Comparison of ENCODE assay signal across 8 cellular contexts in the genomic region with DNA sequence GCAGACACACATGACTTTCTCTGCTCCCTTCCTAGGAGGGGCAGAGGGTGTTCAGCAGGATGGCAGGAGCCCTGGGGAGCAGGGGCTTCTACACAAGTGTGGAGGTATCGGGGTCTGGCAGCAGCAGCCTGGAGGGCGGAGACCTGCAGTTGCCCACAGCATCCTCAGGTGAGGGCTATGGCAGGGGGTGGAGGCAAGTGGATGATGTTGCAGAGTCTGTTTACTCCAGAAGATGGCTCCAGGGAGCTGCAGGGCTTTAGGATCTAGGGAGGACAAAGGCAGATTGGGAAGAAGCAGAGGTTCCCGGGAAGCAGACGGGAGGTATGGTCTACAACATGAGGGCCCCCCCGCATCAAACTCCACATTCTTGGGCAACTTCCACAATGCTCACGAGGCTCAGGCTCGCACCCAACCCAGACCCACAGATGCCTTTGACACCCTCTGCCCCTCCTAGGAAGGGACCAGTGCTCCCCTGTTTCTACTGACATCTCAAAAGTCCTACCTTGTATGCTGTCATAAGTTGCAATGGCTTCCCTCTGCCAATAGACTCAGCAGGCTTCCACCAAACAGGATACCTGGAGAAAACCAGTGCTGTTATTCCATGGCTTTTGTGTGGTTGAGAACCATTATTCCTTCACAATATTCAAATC. TPM values are rescaled to one million over a fixed set of nuclear protein-coding genes. Genes with fewer than 3 reads are reported as not detected.
DNase-seq lines count a peak whose midpoint lies in the region; ATAC-seq, FAIRE-seq and TF ChIP-seq lines count a peak whose summit lies in the region.

No MANE protein-coding gene starts in this region.

- H3K36me3 Mint-ChIP-seq in natural killer cell treated with Interleukin-12 subunit alpha and Interleukin-12 subunit beta and Interleukin-15 and Interleukin-18, amount 100 ng/mL, for 72 hours = no peaks in the 10 kb centered on the region
- no peaks in the 10 kb centered on the region for H3K36me3 Mint-ChIP-seq in natural killer cell

- FAIRE-seq in endothelial cell of umbilical vein (lab: Jason Lieb, UNC) = peak; percentile 59
- FAIRE-seq in urothelium cell line (lab: Jason Lieb, UNC) = peak; percentile 65

- dilution Hi-C loops in endothelial cell of umbilical vein (cut with MboI; ENCODE audit: extremely low pct_ligation_motif_present, low sequenced_read_pairs) = no loop called here

- no peak for DNase-seq in natural killer cell treated with Interleukin-12 subunit alpha and Interleukin-12 subunit beta and Interleukin-15 and Interleukin-18, amount 100 ng/mL, for 72 hours (ENCODE audit: low spot score)
- DNase-seq in natural killer cell = no peak
- DNase-seq in NCI-H510A treated with DMSO at 0.1 percent for 48 hours (lab: John Stamatoyannopoulos, UW) = peak; percentile 70
- peak; percentile 38 for DNase-seq in endothelial cell of umbilical vein (ENCODE audit: low read depth, low spot score)
- DNase-seq in urothelium cell line (ENCODE audit: low spot score) = peak; percentile 65
- DNase-seq in CD1c-positive myeloid dendritic cell (ENCODE audit: extremely low spot score) = no peak
- no peak for DNase-seq in activated naive CD4-positive, alpha-beta T cell treated with anti-CD3 and anti-CD28 coated beads, Interleukin-2, amount 50 U/mL, for 16 hours
- DNase-seq in sciatic nerve (ENCODE audit: low spot score) = no peak

- H3K27ac ChIP-seq in endothelial cell of umbilical vein (ENCODE audit: insufficient read depth, low read depth, low read length) = no peak overlapping the region

- TF ChIP-seq POLR2A in endothelial cell of umbilical vein (IDR thresholded peaks at IDR 0.05; ENCODE audit: low read depth, low read length) = no peak

- ATAC-seq in natural killer cell treated with Interleukin-12 subunit alpha and Interleukin-12 subunit beta and Interleukin-15 and Interleukin-18, amount 100 ng/mL, for 72 hours = peak; percentile 32 to 57
- ATAC-seq in natural killer cell (no peak), sciatic nerve (no peak)

- POLR2A ChIA-PET in endothelial cell of umbilical vein (lab: Charles Lee) = no interaction called here

- H3K9me3 Mint-ChIP-seq in natural killer cell treated with Interleukin-12 subunit alpha and Interleukin-12 subunit beta and Interleukin-15 and Interleukin-18, amount 100 ng/mL, for 72 hours = no peaks in the 10 kb centered on the region
- no peaks in the 10 kb centered on the region for H3K9me3 Mint-ChIP-seq in natural killer cell

- H4K20me1 ChIP-seq in endothelial cell of umbilical vein (replicated peaks; ENCODE audit: control insufficient read depth, extremely low read depth, insufficient read depth, low read length) = no peaks in the 10 kb centered on the region

- H3K4me2 ChIP-seq in endothelial cell of umbilical vein (ENCODE audit: insufficient read depth, low read length) = no peak overlapping the region

- peaks cover 0 to 5% of the 10 kb centered on the region in 2 donors for H3K4me1 Mint-ChIP-seq in natural killer cell treated with Interleukin-12 subunit alpha and Interleukin-12 subunit beta and Interleukin-15 and Interleukin-18, amount 100 ng/mL, for 72 hours (ENCODE audit: low read depth in 2 of 2)
- peaks cover 0 to 5% of the 10 kb centered on the region in 2 donors for H3K4me1 Mint-ChIP-seq in natural killer cell

- no peak overlapping the region for H3K9ac ChIP-seq in endothelial cell of umbilical vein (replicated peaks; ENCODE audit: extremely low read depth, insufficient read depth, low read length)

- no peak overlapping the region for H3K27ac Mint-ChIP-seq in natural killer cell treated with Interleukin-12 subunit alpha and Interleukin-12 subunit beta and Interleukin-15 and Interleukin-18, amount 100 ng/mL, for 72 hours
- no peak overlapping the region for H3K27ac Mint-ChIP-seq in natural killer cell

- H3K36me3 ChIP-seq in endothelial cell of umbilical vein (ENCODE audit: control insufficient read depth in 2 of 2, extremely low read depth in 1 of 2, insufficient read depth in 2 of 2, low read length in 2 of 2) = no peaks in the 10 kb centered on the region

- H3K27me3 ChIP-seq in endothelial cell of umbilical vein (ENCODE audit: control insufficient read depth in 2 of 2, insufficient read depth in 2 of 2, low read length in 2 of 2) = peaks cover 3 to 6% of the 10 kb centered on the region in 2 experiments

- H3K79me2 ChIP-seq in endothelial cell of umbilical vein (ENCODE audit: control insufficient read depth, insufficient read depth, low read length) = no peaks in the 10 kb centered on the region

- H3K4me3 ChIP-seq in endothelial cell of umbilical vein (replicated peaks in 1 of 3; ENCODE audit: insufficient read depth in 1 of 3, low read depth in 1 of 3, low read length in 3 of 3) = no peak overlapping the region

- H3K9me3 ChIP-seq in endothelial cell of umbilical vein (replicated peaks; ENCODE audit: control insufficient read depth, insufficient read depth, low read length) = no peaks in the 10 kb centered on the region

- no peak for TF ChIP-seq CTCF in natural killer cell (IDR thresholded peaks at IDR 0.05)
- peak in 1 of 2 donors; percentile 67 for TF ChIP-seq CTCF in endothelial cell of umbilical vein (IDR thresholded peaks at IDR 0.05; ENCODE audit: extremely low read depth in 1 of 2, insufficient read depth in 1 of 2, low read depth in 1 of 2, low read length in 2 of 2)

- H3K27me3 Mint-ChIP-seq in natural killer cell treated with Interleukin-12 subunit alpha and Interleukin-12 subunit beta and Interleukin-15 and Interleukin-18, amount 100 ng/mL, for 72 hours = peaks cover 40 to 53% of the 10 kb centered on the region in 2 donors
- H3K27me3 Mint-ChIP-seq in natural killer cell (ENCODE audit: low read depth in 2 of 2) = peaks cover 29 to 31% of the 10 kb centered on the region in 2 donors

- H3K4me3 Mint-ChIP-seq in natural killer cell treated with Interleukin-12 subunit alpha and Interleukin-12 subunit beta and Interleukin-15 and Interleukin-18, amount 100 ng/mL, for 72 hours = no peak overlapping the region
- no peak overlapping the region for H3K4me3 Mint-ChIP-seq in natural killer cell

- BruUV-seq in endothelial cell of umbilical vein (replicated peaks; lab: Mats Ljungman, UMichigan) = no TSS peak

- intact Hi-C loops in natural killer cell (cut with micrococcal nuclease) (no loop called here), endothelial cell of umbilical vein (cut with micrococcal nuclease) (loop anchor here (2.0 kb wide), 1 partner anchor 77 kb away; no protein-coding TSS in a partner anchor), sciatic nerve (cut with DNase I) (no loop called here)

- H2AFZ ChIP-seq in endothelial cell of umbilical vein (ENCODE audit: low read depth, low read length) = peak overlapping the region; percentile 32

- peaks cover 5% of the 10 kb centered on the region for H3K4me1 ChIP-seq in endothelial cell of umbilical vein (ENCODE audit: control insufficient read depth, extremely low read depth, insufficient read depth, low read length)

- no peaks in the 10 kb centered on the region for H3K9me1 ChIP-seq in endothelial cell of umbilical vein (replicated peaks; ENCODE audit: control insufficient read depth, extremely low read depth, insufficient read depth, low read length)

- CTCF ChIA-PET in endothelial cell of umbilical vein (lab: Charles Lee) = interaction anchor here (0.5 to 1.3 kb wide), 7 partner anchors 8 to 875 kb away, joined by 3 to 4 read pairs (median 3); no protein-coding TSS in a partner anchor

TF ChIP-seq in endothelial cell of umbilical vein, 7 proteins besides CTCF, POLR2A, EP300 and RAD21:
- TF ChIP-seq POLR2AphosphoS5 (IDR thresholded peaks at IDR 0.05; ENCODE audit: insufficient read depth, low read depth, low read length) (no peak), JUN (IDR thresholded peaks at IDR 0.05; ENCODE audit: borderline replicate concordance, insufficient read depth, insufficient read length, low read depth) (no peak), MYC (IDR thresholded peaks at IDR 0.05; ENCODE audit: low read depth, low read length) (no peak), EZH2 (IDR thresholded peaks at IDR 0.05; ENCODE audit: borderline replicate concordance, low read depth, low read length, severe bottlenecking) (no peak), GATA2 (IDR thresholded peaks at IDR 0.05; ENCODE audit: insufficient read depth, insufficient read length, low read depth, low read length) (no peak), FOS (IDR thresholded peaks at IDR 0.05; ENCODE audit: borderline replicate concordance, insufficient read depth, low read length) (no peak)
- TF ChIP-seq, protein P1, sequence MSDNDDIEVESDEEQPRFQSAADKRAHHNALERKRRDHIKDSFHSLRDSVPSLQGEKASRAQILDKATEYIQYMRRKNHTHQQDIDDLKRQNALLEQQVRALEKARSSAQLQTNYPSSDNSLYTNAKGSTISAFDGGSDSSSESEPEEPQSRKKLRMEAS (IDR thresholded peaks at IDR 0.05; ENCODE audit: insufficient read depth, insufficient read length) = no peak

RNA-seq across cellular contexts. Expression of a gene that starts 12.0 kb away (rescaled TPM):
- total RNA-seq in natural killer cell treated with Interleukin-12 subunit alpha and Interleukin-12 subunit beta and Interleukin-15 and Interleukin-18, amount 100 ng/mL, for 72 hours = not detected
- total RNA-seq in natural killer cell (under 1 TPM in 1 of 3 donors, not detected in 2; 0.92 TPM), endothelial cell of umbilical vein (0.13 TPM in 1 of 2 replicates, not detected in the other), sciatic nerve (0.62 TPM)
- polyA plus RNA-seq in endothelial cell of umbilical vein = 0.03 and 0.05 TPM in 2 replicates
- 0.03 TPM in 1 of 2 replicates, not detected in the other for polyA plus RNA-seq in endothelial cell of umbilical vein (2011; cell fraction: cytosol; rRNA removed)
- polyA plus RNA-seq in endothelial cell of umbilical vein (2011; cell fraction: nucleus; rRNA removed) = 0.17 and 0.52 TPM in 2 replicates
- polyA plus RNA-seq in endothelial cell of umbilical vein (2012) = 1.8 and 2.3 TPM in 2 replicates
- polyA minus RNA-seq in endothelial cell of umbilical vein = not detected in 2 replicates
- 3.2 TPM for polyA minus RNA-seq in endothelial cell of umbilical vein (2011; cell fraction: cytosol; rRNA and poly(A)+ RNA removed)
- not detected in 2 replicates for polyA minus RNA-seq in endothelial cell of umbilical vein (2011; cell fraction: nucleus; rRNA and poly(A)+ RNA removed)

RNA-seq across cellular contexts. Expression of a gene that starts 19.6 kb away (rescaled TPM):
- total RNA-seq in natural killer cell treated with Interleukin-12 subunit alpha and Interleukin-12 subunit beta and Interleukin-15 and Interleukin-18, amount 100 ng/mL, for 72 hours = 10 to 100 TPM; 35.7 to 49.6 TPM
- 10 to 100 TPM; 21.8 to 28.9 (median 22.5) TPM for total RNA-seq in natural killer cell
- 25.7 and 28.1 TPM in 2 replicates for total RNA-seq in endothelial cell of umbilical vein
- 8.3 and 12.6 TPM in 2 replicates for polyA plus RNA-seq in endothelial cell of umbilical vein
- 12.2 and 12.9 TPM in 2 replicates for polyA plus RNA-seq in endothelial cell of umbilical vein (2011; cell fraction: cytosol; rRNA removed)
- polyA plus RNA-seq in endothelial cell of umbilical vein (2011; cell fraction: nucleus; rRNA removed) = 15.3 and 19.6 TPM in 2 replicates
- polyA plus RNA-seq in endothelial cell of umbilical vein (2012) = 24.5 and 30.7 TPM in 2 replicates
- polyA minus RNA-seq in endothelial cell of umbilical vein = 27.3 and 30.0 TPM in 2 replicates
- polyA minus RNA-seq in endothelial cell of umbilical vein (2011; cell fraction: cytosol; rRNA and poly(A)+ RNA removed) = 26.8 TPM
- 25.5 and 35.6 TPM in 2 replicates for polyA minus RNA-seq in endothelial cell of umbilical vein (2011; cell fraction: nucleus; rRNA and poly(A)+ RNA removed)
- 23.0 TPM for total RNA-seq in sciatic nerve

Comparison
In these comparisons a context has a peak if more than half of its experiments do, and no peak if none do; other contexts are left out.
1. ATAC-seq: peak in natural killer cell treated with Interleukin-12 subunit alpha and Interleukin-12 subunit beta and Interleukin-15 and Interleukin-18, amount 100 ng/mL, for 72 hours (2 of 2); none in natural killer cell (0 of 3) and sciatic nerve (single experiment).
2. DNase-seq: peak in NCI-H510A treated with DMSO at 0.1 percent for 48 hours (single experiment), endothelial cell of umbilical vein (single experiment) and urothelium cell line (single experiment); none in natural killer cell treated with Interleukin-12 subunit alpha and Interleukin-12 subunit beta and Interleukin-15 and Interleukin-18, amount 100 ng/mL, for 72 hours (single experiment), natural killer cell (single experiment), CD1c-positive myeloid dendritic cell (single experiment), activated naive CD4-positive, alpha-beta T cell treated with anti-CD3 and anti-CD28 coated beads, Interleukin-2, amount 50 U/mL, for 16 hours (single experiment) and sciatic nerve (single experiment).